In genomic region chr20:46123482-46124245, GRCh38 we compare ENCODE assay signal across 20 cellular contexts. TPM values are rescaled to one million over a fixed set of nuclear protein-coding genes. Genes with fewer than 3 reads are reported as not detected.
"Had no signal": no experiment of that assay in that cellular context is flagged by ENCODE, and none has a peak within 500 bp of the region (broad histone marks: within the 10 kb centered on the region; RNA-seq: fewer than 3 reads in every experiment).

No MANE protein-coding gene starts in this region.

- H3K27me3 ChIP-seq: ascending aorta, thyroid gland had no signal

- DNase-seq: activated CD4-positive, alpha-beta T cell treated with anti-CD3 and anti-CD28 coated beads, Interleukin-2, amount 10 ng/mL, durations not matched to agents 24 days and 14 days; activated CD8-positive, alpha-beta T cell treated with anti-CD3 and anti-CD28 coated beads, Interleukin-2, amount 10 ng/mL, durations not matched to agents 7 days and 5 days; activated effector memory CD4-positive, alpha-beta T cell treated with Interleukin-2 at 50 U/mL for 16 hours; activated naive CD4-positive, alpha-beta T cell treated with anti-CD3 and anti-CD28 coated beads, Interleukin-2, amount 50 U/mL, for 16 hours; activated T-cell treated with anti-CD3 and anti-CD28 coated beads, Interleukin-2, amount 50 U/mL, for 4 hours; effector CD4-positive, alpha-beta T cell; foreskin fibroblast; hypothalamus; occipital lobe; stimulated activated CD4-positive, alpha-beta T cell treated with anti-CD3 and anti-CD28 coated beads, Interleukin-4, amount 100 ng/mL, for 1 hour; T-cell; T-helper 9 cell; thyroid gland had no signal

- H3K36me3 ChIP-seq: thyroid gland had no signal

- H3K27me3 Mint-ChIP-seq: activated CD4-positive, alpha-beta T cell treated with anti-CD3 and anti-CD28 coated beads, Interleukin-2, amount 10 ng/mL, durations not matched to agents 24 days and 14 days had no signal

- H3K27ac Mint-ChIP-seq: activated CD4-positive, alpha-beta T cell treated with anti-CD3 and anti-CD28 coated beads, Interleukin-2, amount 10 ng/mL, durations not matched to agents 24 days and 14 days; activated CD8-positive, alpha-beta T cell treated with anti-CD3 and anti-CD28 coated beads, Interleukin-2, amount 10 ng/mL, durations not matched to agents 7 days and 5 days; progenitor cell of endocrine pancreas had no signal

- H3K4me3 Mint-ChIP-seq: activated CD4-positive, alpha-beta T cell treated with anti-CD3 and anti-CD28 coated beads, Interleukin-2, amount 10 ng/mL, durations not matched to agents 24 days and 14 days; activated CD8-positive, alpha-beta T cell treated with anti-CD3 and anti-CD28 coated beads, Interleukin-2, amount 10 ng/mL, durations not matched to agents 7 days and 5 days; activated T-cell treated with anti-CD3 and anti-CD28 coated beads, Interleukin-2, amount 50 U/mL, for 4 hours; T-cell had no signal

- H3K9me3 ChIP-seq: ascending aorta, thyroid gland had no signal

- H3K27ac ChIP-seq: ascending aorta, thyroid gland had no signal

- H3K9me3 Mint-ChIP-seq: activated CD4-positive, alpha-beta T cell treated with anti-CD3 and anti-CD28 coated beads, Interleukin-2, amount 10 ng/mL, durations not matched to agents 24 days and 14 days; activated T-cell treated with anti-CD3 and anti-CD28 coated beads, Interleukin-2, amount 50 U/mL, for 4 hours; T-cell had no signal

- FAIRE-seq: keratinocyte had no signal

- ATAC-seq: activated CD8-positive, alpha-beta T cell treated with anti-CD3 and anti-CD28 coated beads, Interleukin-2, amount 10 ng/mL, durations not matched to agents 7 days and 5 days; activated T-cell treated with anti-CD3 and anti-CD28 coated beads, Interleukin-2, amount 50 U/mL, for 4 hours; left lobe of liver; SK-N-SH treated with all-trans-retinoic acid at 6 μM for 48 hours; T-cell had no signal

- H3K4me3 ChIP-seq: ascending aorta, lung, thyroid gland had no signal

RNA-seq across cellular contexts. Expression of gene CD40, which starts 5.5 kb away (rescaled TPM):
- polyA plus RNA-seq: neural cell had no signal
